ENCODE assay signal across 1 cellular context in the genomic region with DNA sequence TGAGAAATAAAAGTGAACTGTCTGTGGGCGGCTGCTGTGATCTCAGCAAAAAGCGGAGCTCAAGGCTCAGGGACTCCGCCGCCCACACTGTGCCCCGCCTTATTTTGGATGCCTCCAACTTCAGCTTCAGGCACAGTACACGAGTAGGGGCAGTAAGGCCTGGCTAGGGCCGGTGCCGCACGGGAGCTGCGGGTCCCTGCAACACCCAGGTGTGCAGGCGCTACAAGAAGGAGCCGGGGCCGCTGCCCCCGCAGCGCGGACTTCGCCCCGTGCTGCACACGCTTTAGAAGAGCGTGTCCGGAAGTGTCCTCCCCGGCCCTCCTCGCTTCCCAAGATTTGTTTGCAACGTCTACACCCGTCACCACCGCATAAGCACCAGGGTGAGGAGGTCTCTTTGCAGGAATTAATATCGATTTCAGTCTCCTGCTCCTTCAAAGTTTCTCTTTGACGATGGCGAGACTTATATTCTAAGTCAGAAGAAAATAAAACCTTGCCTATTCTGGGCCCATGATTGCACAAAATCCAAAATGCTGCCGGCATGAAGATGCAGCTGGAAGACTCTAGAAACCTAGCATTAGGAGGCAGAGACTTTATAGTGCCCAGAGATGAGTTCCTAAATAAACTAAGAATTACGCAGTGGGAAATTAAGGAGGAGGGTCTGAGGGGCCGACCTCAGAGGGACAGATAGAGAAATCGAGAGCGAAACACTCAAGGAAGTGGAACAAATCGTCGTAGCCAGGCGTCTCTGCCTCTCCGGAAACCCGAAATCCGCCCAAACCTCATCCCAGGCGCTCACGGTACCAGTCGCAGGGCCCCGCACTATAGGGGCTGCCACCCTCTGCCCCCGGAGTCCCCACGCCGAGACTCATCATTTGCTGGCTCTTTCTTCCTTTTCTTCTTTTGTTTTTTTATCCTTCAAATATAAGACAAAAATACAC.
TF ChIP-seq lines count a peak whose summit lies in the region.

No MANE protein-coding gene starts in this region.

TF ChIP-seq in IMR-90, 13 proteins besides CTCF, POLR2A, EP300 and RAD21:
- no peak for TF ChIP-seq NFE2L2 (IDR thresholded peaks at IDR 0.05; ENCODE audit: low read depth, low read length)
- no peak for TF ChIP-seq CHD1 (IDR thresholded peaks at IDR 0.05; ENCODE audit: low read depth, low read length)
- TF ChIP-seq USF2 (IDR thresholded peaks at IDR 0.05; ENCODE audit: low read depth, low read length): no peak
- no peak for TF ChIP-seq CEBPB (IDR thresholded peaks at IDR 0.05; ENCODE audit: low read depth, low read length)
- no peak for TF ChIP-seq MAZ (IDR thresholded peaks at IDR 0.05; ENCODE audit: borderline replicate concordance, low read depth, low read length)
- no peak for TF ChIP-seq BHLHE40 (IDR thresholded peaks at IDR 0.05; ENCODE audit: low read depth, low read length)
- TF ChIP-seq MXI1 (IDR thresholded peaks at IDR 0.05; ENCODE audit: borderline replicate concordance, low read depth, low read length): no peak
- no peak for TF ChIP-seq SMC3 (IDR thresholded peaks at IDR 0.05; ENCODE audit: low read depth, low read length)
- no peak for TF ChIP-seq RFX5 (IDR thresholded peaks at IDR 0.05; ENCODE audit: low read depth, low read length)
- TF ChIP-seq MAFK (IDR thresholded peaks at IDR 0.05; ENCODE audit: low read depth, low read length): no peak
- no peak for TF ChIP-seq RCOR1 (IDR thresholded peaks at IDR 0.05; ENCODE audit: insufficient replicate concordance, low read length)
- TF ChIP-seq, protein P1, sequence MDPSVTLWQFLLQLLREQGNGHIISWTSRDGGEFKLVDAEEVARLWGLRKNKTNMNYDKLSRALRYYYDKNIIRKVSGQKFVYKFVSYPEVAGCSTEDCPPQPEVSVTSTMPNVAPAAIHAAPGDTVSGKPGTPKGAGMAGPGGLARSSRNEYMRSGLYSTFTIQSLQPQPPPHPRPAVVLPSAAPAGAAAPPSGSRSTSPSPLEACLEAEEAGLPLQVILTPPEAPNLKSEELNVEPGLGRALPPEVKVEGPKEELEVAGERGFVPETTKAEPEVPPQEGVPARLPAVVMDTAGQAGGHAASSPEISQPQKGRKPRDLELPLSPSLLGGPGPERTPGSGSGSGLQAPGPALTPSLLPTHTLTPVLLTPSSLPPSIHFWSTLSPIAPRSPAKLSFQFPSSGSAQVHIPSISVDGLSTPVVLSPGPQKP (IDR thresholded peaks at IDR 0.05; ENCODE audit: borderline replicate concordance, low read depth, low read length): no peak
- no peak for TF ChIP-seq FOS (IDR thresholded peaks at IDR 0.05; ENCODE audit: low read depth, low read length)
TF ChIP-seq in IMR-90: peak in this region for 0.
